19 cellular contexts compared by ENCODE assay signal in genomic region chr14:54895683-54896082, GRCh38.
"Had no signal": no experiment of that assay in that cellular context is flagged by ENCODE, and none has a peak within 500 bp of the region (broad histone marks: within the 10 kb centered on the region; RNA-seq: fewer than 3 reads in every experiment).

No MANE protein-coding gene starts in this region.

- H3K27me3 ChIP-seq: brain microvascular endothelial cell, spleen, tibial nerve had no signal

- H3K9me3 ChIP-seq: left ventricle myocardium inferior, spleen, tibial nerve had no signal

- H3K27ac Mint-ChIP-seq: activated naive CD4-positive, alpha-beta T cell treated with anti-CD3 and anti-CD28 coated beads for 36 hours; nephron had no signal

- H3K9me3 Mint-ChIP-seq: activated naive CD4-positive, alpha-beta T cell treated with anti-CD3 and anti-CD28 coated beads for 36 hours; central memory CD8-positive, alpha-beta T cell; nephron had no signal

- H3K4me3 Mint-ChIP-seq: activated naive CD4-positive, alpha-beta T cell treated with anti-CD3 and anti-CD28 coated beads for 36 hours; central memory CD8-positive, alpha-beta T cell; nephron had no signal

- H3K27me3 Mint-ChIP-seq: central memory CD8-positive, alpha-beta T cell had no signal

- H3K36me3 ChIP-seq: brain microvascular endothelial cell, left ventricle myocardium inferior, spleen, tibial nerve had no signal

- H3K4me3 ChIP-seq: coronary artery, left ventricle myocardium inferior, spleen, tibial nerve had no signal

- H3K4me1 ChIP-seq: tibial nerve had no signal

- ATAC-seq: stimulated activated naive CD8-positive, alpha-beta T cell treated with anti-CD3 and anti-CD28 coated beads, Interleukin-15, Interleukin-2, amounts not matched to agents 100 U/mL and 50 U/mL, for 24 hours had no signal

- DNase-seq: activated CD4-positive, alpha-beta T cell treated with anti-CD3 and anti-CD28 coated beads for 1 hour; activated CD4-positive, alpha-beta T cell treated with anti-CD3 and anti-CD28 coated beads, Interleukin-2, amount 50 U/mL, for 4 hours; activated naive CD4-positive, alpha-beta T cell treated with anti-CD3 and anti-CD28 coated beads for 36 hours; anterior cingulate cortex; erythroblast; foreskin melanocyte; glutamatergic neuron; left ventricle myocardium inferior; posterior cingulate gyrus; spleen; stimulated activated CD8-positive, alpha-beta memory T cell treated with anti-CD3 and anti-CD28 coated beads, Interleukin-4, amount 100 ng/mL, for 48 hours; stimulated activated naive CD8-positive, alpha-beta T cell treated with anti-CD3 and anti-CD28 coated beads, Interleukin-15, Interleukin-2, amounts not matched to agents 100 U/mL and 50 U/mL, for 24 hours; substantia nigra had no signal

- H3K27ac ChIP-seq: brain microvascular endothelial cell, coronary artery, left ventricle myocardium inferior, spleen, tibial nerve, VCaP had no signal
